19 cellular contexts compared by ENCODE assay signal in the genomic region with DNA sequence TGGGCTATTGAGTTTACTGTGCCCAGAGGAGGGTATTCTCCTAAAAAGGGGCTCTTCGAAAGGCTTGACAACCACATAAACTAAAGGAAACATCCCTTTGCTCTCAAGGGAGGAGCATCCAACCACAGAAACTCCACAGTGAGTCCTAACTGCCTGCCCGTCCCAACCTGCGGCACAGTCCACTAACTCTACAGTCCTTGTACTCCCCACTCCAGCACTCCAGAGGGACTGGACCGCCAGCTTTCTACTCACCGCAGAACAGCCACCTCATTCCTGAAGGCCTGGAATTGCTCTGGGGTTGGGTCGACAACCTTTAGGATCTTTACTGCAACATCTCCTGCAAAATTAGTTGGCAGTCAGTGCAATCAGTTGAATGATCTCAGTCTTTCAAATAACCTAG. TPM values are rescaled to one million over a fixed set of nuclear protein-coding genes. Genes with fewer than 3 reads are reported as not detected.
"Had no signal": no experiment of that assay in that cellular context is flagged by ENCODE, and none has a peak within 500 bp of the region (broad histone marks: within the 10 kb centered on the region; RNA-seq: fewer than 3 reads in every experiment).

No MANE protein-coding gene starts in this region.

- H3K4me3 ChIP-seq: cardiac muscle cell, colonic mucosa, gastrocnemius medialis, lung, prostate gland, spleen, suprapubic skin, upper lobe of left lung had no signal

- H3K27ac ChIP-seq: colonic mucosa, prostate gland, suprapubic skin, WERI-Rb-1 had no signal

- H3K9me3 Mint-ChIP-seq: activated T-cell treated with anti-CD3 and anti-CD28 coated beads, Interleukin-2, amount 50 U/mL, for 4 hours; naive thymus-derived CD4-positive, alpha-beta T cell had no signal

- H3K4me1 ChIP-seq: colonic mucosa, prostate gland, upper lobe of left lung had no signal

- DNase-seq: activated CD4-positive, alpha-beta T cell treated with anti-CD3 and anti-CD28 coated beads for 48 hours; activated T-cell treated with anti-CD3 and anti-CD28 coated beads, Interleukin-2, amount 50 U/mL, for 4 hours; colonic mucosa; effector CD8-positive, alpha-beta T cell; gastrocnemius medialis; kidney; naive thymus-derived CD4-positive, alpha-beta T cell; occipital lobe; spleen; stimulated activated CD4-positive, alpha-beta T cell treated with anti-CD3 and anti-CD28 coated beads, Interleukin-2, amount 100 ng/mL, for 24 hours; stimulated activated naive CD8-positive, alpha-beta T cell treated with anti-CD3 and anti-CD28 coated beads, Interleukin-15, Interleukin-2, amounts not matched to agents 100 U/mL and 50 U/mL, for 24 hours; upper lobe of left lung; WERI-Rb-1 had no signal

- H3K27me3 ChIP-seq: cardiac muscle cell, colonic mucosa, gastrocnemius medialis, spleen, suprapubic skin, upper lobe of left lung had no signal

- H3K9me3 ChIP-seq: colonic mucosa, gastrocnemius medialis, prostate gland, spleen, suprapubic skin, upper lobe of left lung had no signal

- H3K36me3 ChIP-seq: colonic mucosa had no signal

- H3K4me3 Mint-ChIP-seq: activated T-cell treated with anti-CD3 and anti-CD28 coated beads, Interleukin-2, amount 50 U/mL, for 4 hours; naive thymus-derived CD4-positive, alpha-beta T cell had no signal

- ATAC-seq: activated T-cell treated with anti-CD3 and anti-CD28 coated beads, Interleukin-2, amount 50 U/mL, for 4 hours; gastrocnemius medialis; naive thymus-derived CD4-positive, alpha-beta T cell; sciatic nerve; stimulated activated naive CD8-positive, alpha-beta T cell treated with anti-CD3 and anti-CD28 coated beads, Interleukin-15, Interleukin-2, amounts not matched to agents 100 U/mL and 50 U/mL, for 24 hours had no signal

- H3K27me3 Mint-ChIP-seq: naive thymus-derived CD4-positive, alpha-beta T cell had no signal

RNA-seq across cellular contexts. Expression of a gene that starts 46.2 kb away (rescaled TPM):
- total RNA-seq: activated T-cell treated with anti-CD3 and anti-CD28 coated beads, Interleukin-2, amount 50 U/mL, for 4 hours; cardiac muscle cell; naive thymus-derived CD4-positive, alpha-beta T cell; occipital lobe; sciatic nerve; SK-MEL-5; spleen had no signal
- polyA plus RNA-seq: naive thymus-derived CD4-positive, alpha-beta T cell; spleen had no signal
